In the genomic region with DNA sequence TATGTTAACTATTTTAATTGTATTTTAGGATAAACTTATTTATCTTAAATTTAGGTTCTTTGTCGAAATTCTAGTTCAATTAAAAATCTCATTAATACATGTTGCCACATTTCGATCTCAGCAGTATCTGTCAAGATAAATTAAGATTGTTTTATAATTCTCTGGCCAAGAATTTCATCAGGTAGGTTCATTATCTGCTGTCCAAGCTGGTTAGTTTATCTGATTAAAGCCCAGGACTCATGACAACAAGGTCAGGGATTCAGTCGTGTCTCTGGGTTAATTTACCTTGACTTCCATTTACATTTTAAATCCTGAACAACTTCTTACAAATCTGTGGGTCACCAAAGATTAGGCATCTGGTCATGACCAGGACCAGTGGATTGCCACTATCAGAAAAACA, we compare ENCODE assay signal across 28 cellular contexts. TPM values are rescaled to one million over a fixed set of nuclear protein-coding genes. Genes with fewer than 3 reads are reported as not detected.
"Had no signal": no experiment of that assay in that cellular context is flagged by ENCODE, and none has a peak within 500 bp of the region (broad histone marks: within the 10 kb centered on the region; RNA-seq: fewer than 3 reads in every experiment).

No MANE protein-coding gene starts in this region.

- DNase-seq: activated CD4-positive, alpha-beta memory T cell treated with anti-CD3 and anti-CD28 coated beads, Interleukin-2, amount 10 ng/mL, durations not matched to agents 7 days and 5 days; activated CD4-positive, alpha-beta T cell treated with anti-CD3 and anti-CD28 coated beads for 1 hour; activated CD4-positive, alpha-beta T cell treated with anti-CD3 and anti-CD28 coated beads for 4 hours; activated CD4-positive, alpha-beta T cell treated with anti-CD3 and anti-CD28 coated beads, Interleukin-2, amount 10 ng/mL, durations not matched to agents 7 days and 5 days; activated CD4-positive, alpha-beta T cell treated with anti-CD3 and anti-CD28 coated beads, Interleukin-2, amount 50 U/mL, for 4 hours; activated CD8-positive, alpha-beta memory T cell treated with anti-CD3 and anti-CD28 coated beads, Interleukin-2, amount 50 U/mL, for 48 hours; activated gamma-delta T cell; activated naive CD4-positive, alpha-beta T cell; activated naive CD4-positive, alpha-beta T cell treated with anti-CD3 and anti-CD28 coated beads, Interleukin-2, amount 10 ng/mL, durations not matched to agents 7 days and 5 days; activated naive CD8-positive, alpha-beta T cell treated with anti-CD3 and anti-CD28 coated beads, Interleukin-2, amount 10 ng/mL, durations not matched to agents 7 days and 5 days; activated T-cell treated with anti-CD3 and anti-CD28 coated beads for 4 hours; activated T-cell treated with anti-CD3 and anti-CD28 coated beads, Interleukin-2, amount 50 U/mL, for 24 hours; activated T-cell treated with anti-CD3 and anti-CD28 coated beads, Interleukin-2, amount 50 U/mL, for 72 hours; central memory CD4-positive, alpha-beta T cell; cortex of kidney; dermis blood vessel endothelial cell; effector CD4-positive, alpha-beta T cell; effector memory CD8-positive, alpha-beta T cell; erythroblast; foreskin keratinocyte; gastrocnemius medialis; glutamatergic neuron; T-helper 2 cell had no signal

- ATAC-seq: activated naive CD4-positive, alpha-beta T cell treated with anti-CD3 and anti-CD28 coated beads, Interleukin-2, amount 50 U/mL, for 72 hours; activated T-cell treated with anti-CD3 and anti-CD28 coated beads, Interleukin-2, amount 50 U/mL, for 72 hours; effector memory CD8-positive, alpha-beta T cell; foreskin keratinocyte; gastrocnemius medialis; WTC11 had no signal

RNA-seq across cellular contexts. Expression of a gene that starts 7.6 kb away (rescaled TPM):
- total RNA-seq: activated CD4-positive, alpha-beta memory T cell treated with anti-CD3 and anti-CD28 coated beads, Interleukin-2, amount 10 ng/mL, durations not matched to agents 7 days and 5 days; activated CD4-positive, alpha-beta T cell treated with anti-CD3 and anti-CD28 coated beads, Interleukin-2, amount 10 ng/mL, durations not matched to agents 7 days and 5 days; activated naive CD4-positive, alpha-beta T cell treated with anti-CD3 and anti-CD28 coated beads, Interleukin-2, amount 50 U/mL, for 72 hours; activated naive CD8-positive, alpha-beta T cell treated with anti-CD3 and anti-CD28 coated beads, Interleukin-2, amount 10 ng/mL, durations not matched to agents 7 days and 5 days; activated T-cell treated with anti-CD3 and anti-CD28 coated beads, Interleukin-2, amount 50 U/mL, for 72 hours; cardiac muscle cell; chondrocyte; dermis blood vessel endothelial cell; T-helper 1 cell treated with Interleukin-12 subunit alpha and Interleukin-12 subunit beta and Interleukin-4 antibody, amounts not matched to agents 30 ng/mL and 1 ng/mL, for 36 hours had no signal
